In the genomic region with DNA sequence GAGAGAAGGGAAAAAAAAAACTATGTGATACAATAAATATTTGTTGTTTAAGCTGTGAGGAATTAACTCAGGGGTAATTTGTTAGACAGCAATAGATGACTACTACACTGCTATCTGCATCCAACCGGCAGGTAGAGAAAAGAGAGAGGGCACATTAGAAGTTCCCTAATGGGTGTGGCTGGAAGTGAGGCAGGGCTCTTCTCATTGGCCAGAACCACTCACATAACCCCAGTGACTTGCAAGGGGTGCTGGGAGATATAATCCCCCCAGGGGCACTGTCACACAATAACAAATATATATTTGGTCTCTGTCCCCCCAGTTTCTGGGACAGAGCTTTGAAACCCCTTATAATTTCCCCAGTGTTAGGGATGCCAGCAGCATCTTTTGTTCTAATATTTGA, we compare ENCODE assay signal across 20 cellular contexts. TPM values are rescaled to one million over a fixed set of nuclear protein-coding genes. Genes with fewer than 3 reads are reported as not detected.
A peak's percentile ranks its signal among the peaks of the same experiment; 100 is the strongest.
DNase-seq lines count a peak whose midpoint lies in the region; ATAC-seq, FAIRE-seq and TF ChIP-seq lines count a peak whose summit lies in the region.
"Had no signal": no experiment of that assay in that cellular context is flagged by ENCODE, and none has a peak within 500 bp of the region (broad histone marks: within the 10 kb centered on the region; RNA-seq: fewer than 3 reads in every experiment).

No MANE protein-coding gene starts in this region.

- H3K27me3 Mint-ChIP-seq in activated CD4-positive, alpha-beta T cell treated with anti-CD3 and anti-CD28 coated beads for 36 hours, result peaks cover 5% of the 10 kb centered on the region
- H3K27me3 Mint-ChIP-seq in activated CD4-positive, alpha-beta T cell treated with anti-CD3 and anti-CD28 coated beads, Interleukin-2, amount 10 ng/mL, durations not matched to agents 7 days and 5 days, result peaks cover 2% of the 10 kb centered on the region
- no peaks in the 10 kb centered on the region for H3K27me3 Mint-ChIP-seq in stimulated activated memory B cell treated with anti-CD40 and anti-IgM and Interleukin-4, amounts not matched to agents 10 μg/mL and 1 μg/mL and 100 μg/mL, for 72 hours

- no peak overlapping the region for H3K4me3 ChIP-seq in Jurkat, Clone E6-1 (ENCODE audit: low read length)
- H3K4me3 ChIP-seq in body of pancreas (no peak overlapping the region), suprapubic skin (no peak overlapping the region)
- H3K4me3 ChIP-seq: BLaER1, SJSA1 had no signal

- no peaks in the 10 kb centered on the region for H3K27me3 ChIP-seq in body of pancreas
- no peaks in the 10 kb centered on the region for H3K27me3 ChIP-seq in suprapubic skin
- H3K27me3 ChIP-seq: BLaER1, SJSA1 had no signal

- H3K36me3 ChIP-seq in body of pancreas (replicated peaks in 1 of 2; ENCODE audit: insufficient read depth in 1 of 2, low read depth in 2 of 2), result no peaks in the 10 kb centered on the region
- no peaks in the 10 kb centered on the region for H3K36me3 ChIP-seq in suprapubic skin
- H3K36me3 ChIP-seq: BLaER1, SJSA1 had no signal

- H3K36me3 Mint-ChIP-seq in activated CD4-positive, alpha-beta T cell treated with anti-CD3 and anti-CD28 coated beads for 36 hours (ENCODE audit: low read depth), result no peaks in the 10 kb centered on the region
- H3K36me3 Mint-ChIP-seq in activated CD4-positive, alpha-beta T cell treated with anti-CD3 and anti-CD28 coated beads, Interleukin-2, amount 10 ng/mL, durations not matched to agents 7 days and 5 days (ENCODE audit: low read depth), result no peaks in the 10 kb centered on the region
- no peaks in the 10 kb centered on the region for H3K36me3 Mint-ChIP-seq in stimulated activated memory B cell treated with anti-CD40 and anti-IgM and Interleukin-4, amounts not matched to agents 10 μg/mL and 1 μg/mL and 100 μg/mL, for 72 hours
- H3K36me3 Mint-ChIP-seq: CD8-positive, alpha-beta T cell had no signal

- peaks cover 69% of the 10 kb centered on the region for H3K4me1 ChIP-seq in body of pancreas
- peaks cover 23% of the 10 kb centered on the region for H3K4me1 ChIP-seq in suprapubic skin

- peak overlapping the region in 3 of 4 donors; percentile 31 to 92 (median 92) for H3K27ac ChIP-seq in body of pancreas
- no peak overlapping the region for H3K27ac ChIP-seq in suprapubic skin
- H3K27ac ChIP-seq: BLaER1, SJSA1 had no signal

- TF ChIP-seq CTCF in body of pancreas (IDR thresholded peaks at IDR 0.05) (no peak), suprapubic skin (IDR thresholded peaks at IDR 0.05) (no peak)

- H3K4me3 Mint-ChIP-seq in activated CD4-positive, alpha-beta T cell treated with anti-CD3 and anti-CD28 coated beads for 36 hours, result no peak overlapping the region
- H3K4me3 Mint-ChIP-seq in activated CD4-positive, alpha-beta T cell treated with anti-CD3 and anti-CD28 coated beads, Interleukin-2, amount 10 ng/mL, durations not matched to agents 7 days and 5 days, result no peak overlapping the region
- no peak overlapping the region for H3K4me3 Mint-ChIP-seq in stimulated activated memory B cell treated with anti-CD40 and anti-IgM and Interleukin-4, amounts not matched to agents 10 μg/mL and 1 μg/mL and 100 μg/mL, for 72 hours
- H3K4me3 Mint-ChIP-seq: CD8-positive, alpha-beta T cell had no signal

- peaks cover 2% of the 10 kb centered on the region for H3K4me1 Mint-ChIP-seq in activated CD4-positive, alpha-beta T cell treated with anti-CD3 and anti-CD28 coated beads for 36 hours
- H3K4me1 Mint-ChIP-seq in activated CD4-positive, alpha-beta T cell treated with anti-CD3 and anti-CD28 coated beads, Interleukin-2, amount 10 ng/mL, durations not matched to agents 7 days and 5 days, result peaks cover 5% of the 10 kb centered on the region
- peaks cover 24% of the 10 kb centered on the region for H3K4me1 Mint-ChIP-seq in stimulated activated memory B cell treated with anti-CD40 and anti-IgM and Interleukin-4, amounts not matched to agents 10 μg/mL and 1 μg/mL and 100 μg/mL, for 72 hours

- WGBS in body of pancreas, 2 donors, result 13 to 41% methylated on average over 1 of the region's 1 CpG
- 33% methylated on average over 1 of the region's 1 CpG for WGBS in suprapubic skin

- H3K9me3 Mint-ChIP-seq in activated CD4-positive, alpha-beta T cell treated with anti-CD3 and anti-CD28 coated beads for 36 hours (ENCODE audit: low read depth), result no peaks in the 10 kb centered on the region
- no peaks in the 10 kb centered on the region for H3K9me3 Mint-ChIP-seq in activated CD4-positive, alpha-beta T cell treated with anti-CD3 and anti-CD28 coated beads, Interleukin-2, amount 10 ng/mL, durations not matched to agents 7 days and 5 days
- H3K9me3 Mint-ChIP-seq in stimulated activated memory B cell treated with anti-CD40 and anti-IgM and Interleukin-4, amounts not matched to agents 10 μg/mL and 1 μg/mL and 100 μg/mL, for 72 hours, result no peaks in the 10 kb centered on the region
- H3K9me3 Mint-ChIP-seq: CD8-positive, alpha-beta T cell had no signal

- TF ChIP-seq EP300 in suprapubic skin (IDR thresholded peaks at IDR 0.05), result no peak

- FAIRE-seq in frontal cortex (lab: Jason Lieb, UNC), result no peak
- FAIRE-seq: D721Med, GM12892, H1 had no signal

- POLR2A ChIA-PET in activated CD4-positive, alpha-beta T cell treated with anti-CD3 and anti-CD28 coated beads for 36 hours (lab: Charles Lee), result no interaction called here
- POLR2A ChIA-PET in activated CD4-positive, alpha-beta T cell treated with anti-CD3 and anti-CD28 coated beads, Interleukin-2, amount 10 ng/mL, durations not matched to agents 7 days and 5 days (lab: Charles Lee), result no interaction called here

- H3K27ac Mint-ChIP-seq in activated CD4-positive, alpha-beta T cell treated with anti-CD3 and anti-CD28 coated beads for 36 hours, result no peak overlapping the region
- H3K27ac Mint-ChIP-seq in activated CD4-positive, alpha-beta T cell treated with anti-CD3 and anti-CD28 coated beads, Interleukin-2, amount 10 ng/mL, durations not matched to agents 7 days and 5 days, result no peak overlapping the region
- H3K27ac Mint-ChIP-seq in stimulated activated memory B cell treated with anti-CD40 and anti-IgM and Interleukin-4, amounts not matched to agents 10 μg/mL and 1 μg/mL and 100 μg/mL, for 72 hours, result no peak overlapping the region
- H3K27ac Mint-ChIP-seq: CD8-positive, alpha-beta T cell had no signal

- no peak for DNase-seq in activated CD4-positive, alpha-beta T cell treated with anti-CD3 and anti-CD28 coated beads for 36 hours
- DNase-seq in activated CD4-positive, alpha-beta T cell treated with anti-CD3 and anti-CD28 coated beads, Interleukin-2, amount 10 ng/mL, durations not matched to agents 7 days and 5 days, result no peak
- peak; percentile 19 for DNase-seq in Jurkat, Clone E6-1 (ENCODE audit: low read depth, low spot score)
- DNase-seq in body of pancreas, result no peak
- DNase-seq in frontal cortex (ENCODE audit: low spot score in 2 of 2), result no peak
- no peak for DNase-seq in T1000 (lab: John Stamatoyannopoulos, UW)
- DNase-seq in suprapubic skin (ENCODE audit: low spot score in 2 of 2), result no peak
- DNase-seq: CD8-positive, alpha-beta T cell; DMS79 treated with DMSO at 0.1 percent for 48 hours; GDM1; Kasumi-1; NCI-H187; NCI-H526 treated with DMSO at 0.1 percent for 48 hours had no signal

- peak; percentile 33 for ATAC-seq in activated CD4-positive, alpha-beta T cell treated with anti-CD3 and anti-CD28 coated beads for 36 hours
- ATAC-seq in body of pancreas, result no peak
- peak; percentile 42 for ATAC-seq in stimulated activated memory B cell treated with anti-CD40 and anti-IgM and Interleukin-4, amounts not matched to agents 10 μg/mL and 1 μg/mL and 100 μg/mL, for 72 hours
- ATAC-seq: CD8-positive, alpha-beta T cell had no signal

- intact Hi-C loops in activated CD4-positive, alpha-beta T cell treated with anti-CD3 and anti-CD28 coated beads for 36 hours (cut with DNase I, micrococcal nuclease), result loop anchor here in 1 of 2 experiments (5.0 to 10.0 kb wide), 2 partner anchors 102 to 425 kb away; no protein-coding TSS in a partner anchor
- intact Hi-C loops in body of pancreas (cut with DNase I), result no loop called here

- H3K9me3 ChIP-seq in body of pancreas (no peaks in the 10 kb centered on the region), suprapubic skin (no peaks in the 10 kb centered on the region)
- H3K9me3 ChIP-seq: BLaER1, SJSA1 had no signal

- CTCF ChIA-PET in activated CD4-positive, alpha-beta T cell treated with anti-CD3 and anti-CD28 coated beads for 36 hours (lab: Charles Lee), result interaction anchor here (0.7 to 1.4 kb wide), 4 partner anchors 8 to 214 kb away, joined by 3 to 5 read pairs (median 3); partner anchors contain the start of gene RUVBL2
- CTCF ChIA-PET in activated CD4-positive, alpha-beta T cell treated with anti-CD3 and anti-CD28 coated beads, Interleukin-2, amount 10 ng/mL, durations not matched to agents 7 days and 5 days (lab: Charles Lee), result interaction anchor here (1.9 kb wide), 1 partner anchor 16 kb away, joined by 10 read pairs; no protein-coding TSS in a partner anchor

- no peak for TF ChIP-seq POLR2A in body of pancreas (IDR thresholded peaks at IDR 0.05)
- TF ChIP-seq POLR2A in suprapubic skin (IDR thresholded peaks at IDR 0.05), result no peak

RNA-seq across cellular contexts. Expression of gene FGF21, which starts 24.3 kb away (rescaled TPM):
- total RNA-seq in activated CD4-positive, alpha-beta T cell treated with anti-CD3 and anti-CD28 coated beads for 36 hours, result not detected
- not detected for total RNA-seq in activated CD4-positive, alpha-beta T cell treated with anti-CD3 and anti-CD28 coated beads, Interleukin-2, amount 10 ng/mL, durations not matched to agents 7 days and 5 days
- not detected for polyA plus RNA-seq in Jurkat, Clone E6-1 (2012; ENCODE audit: insufficient read depth, insufficient read length)
- not detected for total RNA-seq in body of pancreas
- not detected for total RNA-seq in frontal cortex
- total RNA-seq in suprapubic skin, result not detected
- total RNA-seq: A172; CD8-positive, alpha-beta T cell; SJSA1 had no signal

RNA-seq across cellular contexts. Expression of gene FUT1, which starts 27.2 kb away (rescaled TPM):
- under 1 TPM; 0.23 to 0.32 TPM for total RNA-seq in activated CD4-positive, alpha-beta T cell treated with anti-CD3 and anti-CD28 coated beads for 36 hours
- under 1 TPM; 0.10 to 0.23 TPM for total RNA-seq in activated CD4-positive, alpha-beta T cell treated with anti-CD3 and anti-CD28 coated beads, Interleukin-2, amount 10 ng/mL, durations not matched to agents 7 days and 5 days
- polyA plus RNA-seq in Jurkat, Clone E6-1 (2012; ENCODE audit: insufficient read depth, insufficient read length), result 0.22 TPM
- total RNA-seq in body of pancreas (10 to 100 TPM; 14.8 to 79.1 TPM), frontal cortex (0.82 TPM), suprapubic skin (1 to 10 TPM; 1.2 to 3.9 (median 2.6) TPM)
- total RNA-seq: CD8-positive, alpha-beta T cell; SJSA1 had no signal

RNA-seq across cellular contexts. Expression of gene BCAT2, which starts 31.2 kb away (rescaled TPM):
- total RNA-seq in activated CD4-positive, alpha-beta T cell treated with anti-CD3 and anti-CD28 coated beads for 36 hours, result 10 to 100 TPM; 65.9 to 70.3 TPM
- total RNA-seq in activated CD4-positive, alpha-beta T cell treated with anti-CD3 and anti-CD28 coated beads, Interleukin-2, amount 10 ng/mL, durations not matched to agents 7 days and 5 days, result 10 to 100 TPM; 42.3 to 43.3 TPM
- polyA plus RNA-seq in Jurkat, Clone E6-1 (2012; ENCODE audit: insufficient read depth, insufficient read length), result 70.2 TPM
- total RNA-seq in body of pancreas (10 to 100 TPM; 34.5 to 56.0 TPM), frontal cortex (11.4 TPM), suprapubic skin (10 to 100 TPM; 33.5 to 50.6 (median 38.1) TPM)

RNA-seq across cellular contexts. Expression of gene IZUMO1, which starts 32.9 kb away (rescaled TPM):
- total RNA-seq in activated CD4-positive, alpha-beta T cell treated with anti-CD3 and anti-CD28 coated beads for 36 hours, result not detected
- total RNA-seq in activated CD4-positive, alpha-beta T cell treated with anti-CD3 and anti-CD28 coated beads, Interleukin-2, amount 10 ng/mL, durations not matched to agents 7 days and 5 days, result under 1 TPM in 1 of 2 experiments, not detected in 1; 0.10 TPM
- 0.65 TPM for polyA plus RNA-seq in Jurkat, Clone E6-1 (2012; ENCODE audit: insufficient read depth, insufficient read length)
- total RNA-seq in body of pancreas, result 10 to 100 TPM in 1 of 2 donors, 1 to 10 TPM in 1; 1.6 to 14.5 TPM
- not detected for total RNA-seq in frontal cortex
- total RNA-seq in suprapubic skin, result under 1 TPM in 2 of 4 donors, not detected in 2; 0.40 to 0.45 TPM
- total RNA-seq: A172; CD8-positive, alpha-beta T cell; SJSA1 had no signal

RNA-seq across cellular contexts. Expression of gene RASIP1, which starts 39.2 kb away (rescaled TPM):
- total RNA-seq in activated CD4-positive, alpha-beta T cell treated with anti-CD3 and anti-CD28 coated beads for 36 hours, result under 1 TPM; 0.67 to 0.73 TPM
- total RNA-seq in activated CD4-positive, alpha-beta T cell treated with anti-CD3 and anti-CD28 coated beads, Interleukin-2, amount 10 ng/mL, durations not matched to agents 7 days and 5 days, result under 1 TPM; 0.31 to 0.50 TPM
- 2.2 TPM for polyA plus RNA-seq in Jurkat, Clone E6-1 (2012; ENCODE audit: insufficient read depth, insufficient read length)
- total RNA-seq in body of pancreas, result 10 to 100 TPM; 14.5 to 60.0 TPM
- total RNA-seq in frontal cortex, result 2.9 TPM
- total RNA-seq in suprapubic skin, result 10 to 100 TPM in 1 of 4 donors, 1 to 10 TPM in 3; 5.1 to 16.1 (median 6.5) TPM
